In genomic region chr13:99027661-99028425, GRCh38 we compare ENCODE assay signal across 31 cellular contexts. TPM values are rescaled to one million over a fixed set of nuclear protein-coding genes. Genes with fewer than 3 reads are reported as not detected.
DNase-seq lines count a peak whose midpoint lies in the region; ATAC-seq and TF ChIP-seq lines count a peak whose summit lies in the region.
"Had no signal": no experiment of that assay in that cellular context is flagged by ENCODE, and none has a peak within 500 bp of the region (broad histone marks: within the 10 kb centered on the region; RNA-seq: fewer than 3 reads in every experiment).

No MANE protein-coding gene starts in this region.

- no peak overlapping the region for H3K4me3 Mint-ChIP-seq in activated CD4-positive, alpha-beta T cell treated with anti-CD3 and anti-CD28 coated beads for 36 hours
- no peak overlapping the region for H3K4me3 Mint-ChIP-seq in CD4-positive, CD25-positive, alpha-beta regulatory T cell
- no peak overlapping the region for H3K4me3 Mint-ChIP-seq in activated CD4-positive, alpha-beta memory T cell treated with anti-CD3 and anti-CD28 coated beads, Interleukin-2, amount 10 ng/mL, durations not matched to agents 7 days and 5 days
- H3K4me3 Mint-ChIP-seq: mesothelial cell of epicardium had no signal

- DNase-seq in activated CD4-positive, alpha-beta T cell treated with anti-CD3 and anti-CD28 coated beads for 36 hours = no peak
- DNase-seq in activated CD4-positive, alpha-beta T cell treated with anti-CD3 and anti-CD28 coated beads, Interleukin-2, amount 50 U/mL, for 4 hours = no peak
- no peak for DNase-seq in CD4-positive, CD25-positive, alpha-beta regulatory T cell
- no peak for DNase-seq in activated CD4-positive, alpha-beta memory T cell treated with anti-CD3 and anti-CD28 coated beads, Interleukin-2, amount 10 ng/mL, durations not matched to agents 7 days and 5 days
- DNase-seq in esophagus muscularis mucosa (ENCODE audit: extremely low spot score) = peak; percentile 70
- no peak for DNase-seq in glomerular visceral epithelial cell (ENCODE audit: extremely low spot score)
- DNase-seq: activated effector memory CD4-positive, alpha-beta T cell treated with Interleukin-2 at 50 U/mL for 16 hours; amniotic stem cell; brain microvascular endothelial cell; Calu3; dorsolateral prefrontal cortex; esophagus squamous epithelium; foreskin keratinocyte; GOT3; heart left ventricle; kidney; NCI-H1694; NCI-H748 treated with DMSO at 0.1 percent for 48 hours; nucleus accumbens; right lobe of liver; stimulated activated CD4-positive, alpha-beta T cell treated with anti-CD3 and anti-CD28 coated beads, Interleukin-12 subunit alpha, Interleukin-12 subunit beta, amount 100 ng/mL, for 4 hours; stimulated activated CD4-positive, alpha-beta T cell treated with anti-CD3 and anti-CD28 coated beads, Interleukin-2, amount 100 ng/mL, for 48 hours; transverse colon had no signal

- peak overlapping the region; percentile 91 for H3K27ac Mint-ChIP-seq in activated CD4-positive, alpha-beta T cell treated with anti-CD3 and anti-CD28 coated beads for 36 hours
- H3K27ac Mint-ChIP-seq in CD4-positive, CD25-positive, alpha-beta regulatory T cell = peak overlapping the region in 2 of 3 donors; percentile 13 to 44
- peak overlapping the region; percentile 84 for H3K27ac Mint-ChIP-seq in activated CD4-positive, alpha-beta memory T cell treated with anti-CD3 and anti-CD28 coated beads, Interleukin-2, amount 10 ng/mL, durations not matched to agents 7 days and 5 days
- H3K27ac Mint-ChIP-seq: mesothelial cell of epicardium had no signal

- WGBS in esophagus muscularis mucosa = 82% methylated on average over 5 of the region's 5 CpGs

- POLR2A ChIA-PET in activated CD4-positive, alpha-beta T cell treated with anti-CD3 and anti-CD28 coated beads for 36 hours (lab: Charles Lee) = no interaction called here
- POLR2A ChIA-PET in activated CD4-positive, alpha-beta memory T cell treated with anti-CD3 and anti-CD28 coated beads, Interleukin-2, amount 10 ng/mL, durations not matched to agents 7 days and 5 days (lab: Charles Lee) = interaction anchor here (0.6 to 2.0 kb wide), 7 partner anchors 15 to 153 kb away, joined by 3 to 10 read pairs (median 3); no protein-coding TSS in a partner anchor

- CTCF ChIA-PET in activated CD4-positive, alpha-beta T cell treated with anti-CD3 and anti-CD28 coated beads for 36 hours (lab: Charles Lee) = interaction anchor here (0.6 to 3.9 kb wide), 18 partner anchors 9 to 588 kb away, joined by 3 to 26 read pairs (median 6); partner anchors contain the start of gene DOCK9
- CTCF ChIA-PET in activated CD4-positive, alpha-beta memory T cell treated with anti-CD3 and anti-CD28 coated beads, Interleukin-2, amount 10 ng/mL, durations not matched to agents 7 days and 5 days (lab: Charles Lee) = interaction anchor here (0.8 to 3.8 kb wide), 13 partner anchors 18 to 238 kb away, joined by 3 to 23 read pairs (median 4); no protein-coding TSS in a partner anchor

- no peaks in the 10 kb centered on the region for H3K4me1 ChIP-seq in CD4-positive, CD25-positive, alpha-beta regulatory T cell (ENCODE audit: control insufficient read depth, insufficient read depth, low read length, poor library complexity, severe bottlenecking)
- peaks cover 4 to 46% (median 38%) of the 10 kb centered on the region in 4 donors for H3K4me1 ChIP-seq in esophagus muscularis mucosa
- H3K4me1 ChIP-seq: prostate gland had no signal

- H3K27me3 ChIP-seq in CD4-positive, CD25-positive, alpha-beta regulatory T cell (ENCODE audit: control insufficient read depth, insufficient read depth, low read length) = no peaks in the 10 kb centered on the region
- H3K27me3 ChIP-seq in esophagus muscularis mucosa = no peaks in the 10 kb centered on the region
- H3K27me3 ChIP-seq: brain microvascular endothelial cell, dorsolateral prefrontal cortex, esophagus squamous epithelium, foreskin keratinocyte, right lobe of liver, transverse colon had no signal

- no peaks in the 10 kb centered on the region for H3K36me3 ChIP-seq in CD4-positive, CD25-positive, alpha-beta regulatory T cell (ENCODE audit: control insufficient read depth, insufficient read depth, low read length)
- no peaks in the 10 kb centered on the region for H3K36me3 ChIP-seq in esophagus muscularis mucosa
- H3K36me3 ChIP-seq: brain microvascular endothelial cell, esophagus squamous epithelium, heart left ventricle, prostate gland, right lobe of liver, transverse colon had no signal

- H3K4me3 ChIP-seq in CD4-positive, CD25-positive, alpha-beta regulatory T cell (ENCODE audit: low read depth, low read length) = no peak overlapping the region
- no peak overlapping the region for H3K4me3 ChIP-seq in esophagus muscularis mucosa
- H3K4me3 ChIP-seq: BLaER1 treated with 17β-estradiol and CSF1 and Interleukin-3, amounts not matched to agents 10 nM and 100 nM; dorsolateral prefrontal cortex; esophagus squamous epithelium; heart left ventricle; prostate gland; right lobe of liver; transverse colon had no signal

- intact Hi-C loops in activated CD4-positive, alpha-beta T cell treated with anti-CD3 and anti-CD28 coated beads for 36 hours (cut with DNase I, micrococcal nuclease) = loop anchor here (1.0 to 10.0 kb wide), 13 partner anchors 10 to 453 kb away; partner anchors contain the start of genes STK24 (in 1 of the 2) and UBAC2 (in 1 of the 2)
- intact Hi-C loops in esophagus muscularis mucosa (cut with DNase I) = no loop called here

- H3K9me3 ChIP-seq in CD4-positive, CD25-positive, alpha-beta regulatory T cell (ENCODE audit: control insufficient read depth in 2 of 2, low read length in 2 of 2) = peaks cover 0 to 4% of the 10 kb centered on the region in 2 experiments
- H3K9me3 ChIP-seq in esophagus muscularis mucosa = peaks cover 0 to 6% (median 2%) of the 10 kb centered on the region in 4 donors
- H3K9me3 ChIP-seq: esophagus squamous epithelium, prostate gland, right lobe of liver had no signal

- TF ChIP-seq CTCF in esophagus muscularis mucosa (IDR thresholded peaks at IDR 0.05) = no peak

- no peak for TF ChIP-seq POLR2A in esophagus muscularis mucosa (IDR thresholded peaks at IDR 0.05; ENCODE audit: low read depth)

- H3K27ac ChIP-seq in CD4-positive, CD25-positive, alpha-beta regulatory T cell (ENCODE audit: insufficient read depth, low read length, poor library complexity, severe bottlenecking) = no peak overlapping the region
- no peak overlapping the region for H3K27ac ChIP-seq in esophagus muscularis mucosa (replicated peaks in 1 of 4)
- H3K27ac ChIP-seq: 22Rv1; BLaER1 treated with 17β-estradiol and CSF1 and Interleukin-3, amounts not matched to agents 10 nM and 100 nM; brain microvascular endothelial cell; dorsolateral prefrontal cortex; esophagus squamous epithelium; foreskin keratinocyte; heart left ventricle; prostate gland; right lobe of liver; transverse colon had no signal

- no peaks in the 10 kb centered on the region for H3K27me3 Mint-ChIP-seq in activated CD4-positive, alpha-beta T cell treated with anti-CD3 and anti-CD28 coated beads for 36 hours
- no peaks in the 10 kb centered on the region for H3K27me3 Mint-ChIP-seq in CD4-positive, CD25-positive, alpha-beta regulatory T cell
- H3K27me3 Mint-ChIP-seq in activated CD4-positive, alpha-beta memory T cell treated with anti-CD3 and anti-CD28 coated beads, Interleukin-2, amount 10 ng/mL, durations not matched to agents 7 days and 5 days = no peaks in the 10 kb centered on the region

- no peaks in the 10 kb centered on the region for H3K9me3 Mint-ChIP-seq in activated CD4-positive, alpha-beta T cell treated with anti-CD3 and anti-CD28 coated beads for 36 hours (ENCODE audit: low read depth)
- peaks cover 0 to 5% (median 0%) of the 10 kb centered on the region in 7 donors for H3K9me3 Mint-ChIP-seq in CD4-positive, CD25-positive, alpha-beta regulatory T cell
- H3K9me3 Mint-ChIP-seq in activated CD4-positive, alpha-beta memory T cell treated with anti-CD3 and anti-CD28 coated beads, Interleukin-2, amount 10 ng/mL, durations not matched to agents 7 days and 5 days = peaks cover 7% of the 10 kb centered on the region

- ATAC-seq in activated CD4-positive, alpha-beta T cell treated with anti-CD3 and anti-CD28 coated beads for 36 hours = peak; percentile 13
- no peak for ATAC-seq in CD4-positive, CD25-positive, alpha-beta regulatory T cell (ENCODE audit: low read depth in 2 of 2)
- ATAC-seq in HG02759 (IDR thresholded peaks at IDR 0.05; ENCODE audit: unreplicated experiment) (no peak), HG02885 (IDR thresholded peaks at IDR 0.05; ENCODE audit: poor library complexity, unreplicated experiment) (no peak)
- ATAC-seq: foreskin keratinocyte, heart left ventricle, Right ventricle myocardium inferior, SK-N-SH treated with all-trans-retinoic acid at 6 μM for 48 hours had no signal

- peaks cover 4% of the 10 kb centered on the region for H3K36me3 Mint-ChIP-seq in activated CD4-positive, alpha-beta T cell treated with anti-CD3 and anti-CD28 coated beads for 36 hours (ENCODE audit: low read depth)
- H3K36me3 Mint-ChIP-seq in CD4-positive, CD25-positive, alpha-beta regulatory T cell = peaks cover 7% of the 10 kb centered on the region
- peaks cover 23% of the 10 kb centered on the region for H3K36me3 Mint-ChIP-seq in activated CD4-positive, alpha-beta memory T cell treated with anti-CD3 and anti-CD28 coated beads, Interleukin-2, amount 10 ng/mL, durations not matched to agents 7 days and 5 days (ENCODE audit: low read depth)

- peaks cover 84% of the 10 kb centered on the region for H3K4me1 Mint-ChIP-seq in activated CD4-positive, alpha-beta T cell treated with anti-CD3 and anti-CD28 coated beads for 36 hours
- peaks cover 19 to 65% (median 45%) of the 10 kb centered on the region in 4 donors for H3K4me1 Mint-ChIP-seq in CD4-positive, CD25-positive, alpha-beta regulatory T cell
- peaks cover 74% of the 10 kb centered on the region for H3K4me1 Mint-ChIP-seq in activated CD4-positive, alpha-beta memory T cell treated with anti-CD3 and anti-CD28 coated beads, Interleukin-2, amount 10 ng/mL, durations not matched to agents 7 days and 5 days

- no peak for TF ChIP-seq EP300 in esophagus muscularis mucosa (IDR thresholded peaks at IDR 0.05)

RNA-seq across cellular contexts. Expression of gene DOCK9, which starts 50.0 kb away (rescaled TPM):
- 10 to 100 TPM; 36.0 to 42.6 TPM for total RNA-seq in activated CD4-positive, alpha-beta T cell treated with anti-CD3 and anti-CD28 coated beads for 36 hours
- 75.0 TPM for total RNA-seq in CD4-positive, CD25-positive, alpha-beta regulatory T cell
- polyA plus RNA-seq in CD4-positive, CD25-positive, alpha-beta regulatory T cell = 1 to 10 TPM; 4.4 to 8.3 (median 6.6) TPM
- total RNA-seq in activated CD4-positive, alpha-beta memory T cell treated with anti-CD3 and anti-CD28 coated beads, Interleukin-2, amount 10 ng/mL, durations not matched to agents 7 days and 5 days = 10 to 100 TPM; 86.0 to 87.7 TPM
- total RNA-seq in esophagus muscularis mucosa = 100 to 1,000 TPM; 127 to 191 (median 154) TPM

Comparison
In these comparisons a context has a peak if more than half of its experiments do, and no peak if none do; other contexts are left out.
1. H3K27ac Mint-ChIP-seq: peak in every context shown above with its lines; median percentile 91 in activated CD4-positive, alpha-beta T cell treated with anti-CD3 and anti-CD28 coated beads for 36 hours; 84 in activated CD4-positive, alpha-beta memory T cell treated with anti-CD3 and anti-CD28 coated beads, Interleukin-2, amount 10 ng/mL, durations not matched to agents 7 days and 5 days; 28 in CD4-positive, CD25-positive, alpha-beta regulatory T cell.